ENCODE assay signal across 2 cellular contexts in genomic region chr4:185242749-185243533, GRCh38.
TF ChIP-seq lines count a peak whose summit lies in the region.

No MANE protein-coding gene starts in this region.

TF ChIP-seq in SK-N-SH treated with all-trans-retinoic acid at 6 μM for 48 hours, 23 proteins besides CTCF, POLR2A, EP300 and RAD21:
- TF ChIP-seq, protein P1, sequence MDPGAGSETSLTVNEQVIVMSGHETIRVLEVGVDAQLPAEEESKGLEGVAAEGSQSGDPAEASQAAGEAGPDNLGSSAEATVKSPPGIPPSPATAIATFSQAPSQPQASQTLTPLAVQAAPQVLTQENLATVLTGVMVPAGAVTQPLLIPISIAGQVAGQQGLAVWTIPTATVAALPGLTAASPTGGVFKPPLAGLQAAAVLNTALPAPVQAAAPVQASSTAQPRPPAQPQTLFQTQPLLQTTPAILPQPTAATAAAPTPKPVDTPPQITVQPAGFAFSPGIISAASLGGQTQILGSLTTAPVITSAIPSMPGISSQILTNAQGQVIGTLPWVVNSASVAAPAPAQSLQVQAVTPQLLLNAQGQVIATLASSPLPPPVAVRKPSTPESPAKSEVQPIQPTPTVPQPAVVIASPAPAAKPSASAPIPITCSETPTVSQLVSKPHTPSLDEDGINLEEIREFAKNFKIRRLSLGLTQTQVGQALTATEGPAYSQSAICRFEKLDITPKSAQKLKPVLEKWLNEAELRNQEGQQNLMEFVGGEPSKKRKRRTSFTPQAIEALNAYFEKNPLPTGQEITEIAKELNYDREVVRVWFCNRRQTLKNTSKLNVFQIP (CRISPR knock-in tag; IDR thresholded peaks at IDR 0.05; ENCODE audit: borderline replicate concordance, low read depth) = no peak
- TF ChIP-seq SNAI2 (CRISPR knock-in tag; IDR thresholded peaks at IDR 0.05) = no peak
- no peak for TF ChIP-seq ZNF8 (CRISPR knock-in tag; IDR thresholded peaks at IDR 0.05)
- TF ChIP-seq, protein P2, sequence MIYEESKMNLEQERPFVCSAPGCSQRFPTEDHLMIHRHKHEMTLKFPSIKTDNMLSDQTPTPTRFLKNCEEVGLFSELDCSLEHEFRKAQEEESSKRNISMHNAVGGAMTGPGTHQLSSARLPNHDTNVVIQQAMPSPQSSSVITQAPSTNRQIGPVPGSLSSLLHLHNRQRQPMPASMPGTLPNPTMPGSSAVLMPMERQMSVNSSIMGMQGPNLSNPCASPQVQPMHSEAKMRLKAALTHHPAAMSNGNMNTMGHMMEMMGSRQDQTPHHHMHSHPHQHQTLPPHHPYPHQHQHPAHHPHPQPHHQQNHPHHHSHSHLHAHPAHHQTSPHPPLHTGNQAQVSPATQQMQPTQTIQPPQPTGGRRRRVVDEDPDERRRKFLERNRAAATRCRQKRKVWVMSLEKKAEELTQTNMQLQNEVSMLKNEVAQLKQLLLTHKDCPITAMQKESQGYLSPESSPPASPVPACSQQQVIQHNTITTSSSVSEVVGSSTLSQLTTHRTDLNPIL (CRISPR knock-in tag; IDR thresholded peaks at IDR 0.05; ENCODE audit: low read depth) = no peak
- TF ChIP-seq ZNF70 (CRISPR knock-in tag; IDR thresholded peaks at IDR 0.05) = no peak
- TF ChIP-seq CSDC2 (CRISPR knock-in tag; IDR thresholded peaks at IDR 0.05) = no peak
- no peak for TF ChIP-seq TOX (CRISPR knock-in tag; IDR thresholded peaks at IDR 0.05; ENCODE audit: borderline replicate concordance)
- no peak for TF ChIP-seq PATZ1 (CRISPR knock-in tag; IDR thresholded peaks at IDR 0.05; ENCODE audit: borderline replicate concordance)
- no peak for TF ChIP-seq OSR1 (CRISPR knock-in tag; IDR thresholded peaks at IDR 0.05)

TF ChIP-seq in SK-N-SH, 30 proteins besides CTCF, POLR2A, EP300 and RAD21 (continued from another document):
- TF ChIP-seq, protein P3, sequence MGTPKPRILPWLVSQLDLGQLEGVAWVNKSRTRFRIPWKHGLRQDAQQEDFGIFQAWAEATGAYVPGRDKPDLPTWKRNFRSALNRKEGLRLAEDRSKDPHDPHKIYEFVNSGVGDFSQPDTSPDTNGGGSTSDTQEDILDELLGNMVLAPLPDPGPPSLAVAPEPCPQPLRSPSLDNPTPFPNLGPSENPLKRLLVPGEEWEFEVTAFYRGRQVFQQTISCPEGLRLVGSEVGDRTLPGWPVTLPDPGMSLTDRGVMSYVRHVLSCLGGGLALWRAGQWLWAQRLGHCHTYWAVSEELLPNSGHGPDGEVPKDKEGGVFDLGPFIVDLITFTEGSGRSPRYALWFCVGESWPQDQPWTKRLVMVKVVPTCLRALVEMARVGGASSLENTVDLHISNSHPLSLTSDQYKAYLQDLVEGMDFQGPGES (IDR thresholded peaks at IDR 0.05; ENCODE audit: low read depth, low read length) = no peak
- TF ChIP-seq MEF2A (IDR thresholded peaks at IDR 0.05; ENCODE audit: borderline replicate concordance, low read depth) = no peak
- TF ChIP-seq REST (IDR thresholded peaks at IDR 0.05; ENCODE audit: low read depth, low read length) = no peak
- TF ChIP-seq GABPA (IDR thresholded peaks at IDR 0.05; ENCODE audit: low read depth) = no peak
- TF ChIP-seq, protein P4, sequence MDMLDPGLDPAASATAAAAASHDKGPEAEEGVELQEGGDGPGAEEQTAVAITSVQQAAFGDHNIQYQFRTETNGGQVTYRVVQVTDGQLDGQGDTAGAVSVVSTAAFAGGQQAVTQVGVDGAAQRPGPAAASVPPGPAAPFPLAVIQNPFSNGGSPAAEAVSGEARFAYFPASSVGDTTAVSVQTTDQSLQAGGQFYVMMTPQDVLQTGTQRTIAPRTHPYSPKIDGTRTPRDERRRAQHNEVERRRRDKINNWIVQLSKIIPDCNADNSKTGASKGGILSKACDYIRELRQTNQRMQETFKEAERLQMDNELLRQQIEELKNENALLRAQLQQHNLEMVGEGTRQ (IDR thresholded peaks at IDR 0.05; ENCODE audit: borderline replicate concordance, low read depth, low read length) = no peak
- no peak for TF ChIP-seq USF1 (IDR thresholded peaks at IDR 0.05; ENCODE audit: borderline replicate concordance, low read depth)
- TF ChIP-seq, protein P5, sequence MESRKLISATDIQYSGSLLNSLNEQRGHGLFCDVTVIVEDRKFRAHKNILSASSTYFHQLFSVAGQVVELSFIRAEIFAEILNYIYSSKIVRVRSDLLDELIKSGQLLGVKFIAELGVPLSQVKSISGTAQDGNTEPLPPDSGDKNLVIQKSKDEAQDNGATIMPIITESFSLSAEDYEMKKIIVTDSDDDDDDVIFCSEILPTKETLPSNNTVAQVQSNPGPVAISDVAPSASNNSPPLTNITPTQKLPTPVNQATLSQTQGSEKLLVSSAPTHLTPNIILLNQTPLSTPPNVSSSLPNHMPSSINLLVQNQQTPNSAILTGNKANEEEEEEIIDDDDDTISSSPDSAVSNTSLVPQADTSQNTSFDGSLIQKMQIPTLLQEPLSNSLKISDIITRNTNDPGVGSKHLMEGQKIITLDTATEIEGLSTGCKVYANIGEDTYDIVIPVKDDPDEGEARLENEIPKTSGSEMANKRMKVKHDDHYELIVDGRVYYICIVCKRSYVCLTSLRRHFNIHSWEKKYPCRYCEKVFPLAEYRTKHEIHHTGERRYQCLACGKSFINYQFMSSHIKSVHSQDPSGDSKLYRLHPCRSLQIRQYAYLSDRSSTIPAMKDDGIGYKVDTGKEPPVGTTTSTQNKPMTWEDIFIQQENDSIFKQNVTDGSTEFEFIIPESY (IDR thresholded peaks at IDR 0.05; ENCODE audit: borderline replicate concordance, low read depth) = no peak
TF ChIP-seq in SK-N-SH: peak in this region for 0.
